9 cellular contexts compared by ENCODE assay signal in genomic region chr12:46209914-46210834, GRCh38. TPM values are rescaled to one million over a fixed set of nuclear protein-coding genes. Genes with fewer than 3 reads are reported as not detected.
DNase-seq lines count a peak whose midpoint lies in the region; ATAC-seq and TF ChIP-seq lines count a peak whose summit lies in the region.
"Had no signal": no experiment of that assay in that cellular context is flagged by ENCODE, and none has a peak within 500 bp of the region (broad histone marks: within the 10 kb centered on the region; RNA-seq: fewer than 3 reads in every experiment).

No MANE protein-coding gene starts in this region.

- H3K4me3 ChIP-seq in CD8-positive, alpha-beta T cell (ENCODE audit: low read depth, low read length) = no peak overlapping the region
- no peak overlapping the region for H3K4me3 ChIP-seq in epithelial cell of esophagus (ENCODE audit: low read length)

- H3K4me1 Mint-ChIP-seq in CD8-positive, alpha-beta T cell (ENCODE audit: low read depth) = peaks cover 95% of the 10 kb centered on the region
- H3K4me1 Mint-ChIP-seq in activated CD4-positive, alpha-beta T cell treated with anti-CD3 and anti-CD28 coated beads, Interleukin-2, amount 10 ng/mL, durations not matched to agents 24 days and 14 days = peaks cover 69% of the 10 kb centered on the region

- peaks cover 85% of the 10 kb centered on the region for H3K4me1 ChIP-seq in CD8-positive, alpha-beta T cell (ENCODE audit: insufficient read depth, low read length)

- peak in 6 of 7 experiments; percentile 39 to 80 (median 64) for DNase-seq in CD8-positive, alpha-beta T cell
- DNase-seq in NCI-H128 (lab: John Stamatoyannopoulos, UW; ENCODE audit: unreplicated experiment) (peak; percentile 89), epithelial cell of esophagus (ENCODE audit: low read depth) (peak; percentile 97), sciatic nerve (ENCODE audit: low spot score) (no peak), NCI-H1694 (lab: John Stamatoyannopoulos, UW) (no peak), GM10248 (ENCODE audit: extremely low spot score) (no peak)
- peak; percentile 79 for DNase-seq in activated CD4-positive, alpha-beta T cell treated with anti-CD3 and anti-CD28 coated beads, Interleukin-2, amount 10 ng/mL, durations not matched to agents 24 days and 14 days

- TF ChIP-seq CTCF in CD8-positive, alpha-beta T cell (IDR thresholded peaks at IDR 0.05) = no peak
- TF ChIP-seq CTCF in epithelial cell of esophagus (IDR thresholded peaks at IDR 0.05; ENCODE audit: insufficient read depth, low read depth, low read length, missing control alignments) (no peak), GM10248 (IDR thresholded peaks at IDR 0.05; ENCODE audit: control extremely low read depth, extremely low read depth, low read depth, missing control alignments) (no peak)

- H3K36me3 Mint-ChIP-seq in CD8-positive, alpha-beta T cell = peaks cover 79% of the 10 kb centered on the region
- peaks cover 67% of the 10 kb centered on the region for H3K36me3 Mint-ChIP-seq in activated CD4-positive, alpha-beta T cell treated with anti-CD3 and anti-CD28 coated beads, Interleukin-2, amount 10 ng/mL, durations not matched to agents 24 days and 14 days (ENCODE audit: low read depth)

- no peaks in the 10 kb centered on the region for H3K27me3 Mint-ChIP-seq in CD8-positive, alpha-beta T cell (ENCODE audit: low read depth)
- H3K27me3 Mint-ChIP-seq in activated CD4-positive, alpha-beta T cell treated with anti-CD3 and anti-CD28 coated beads, Interleukin-2, amount 10 ng/mL, durations not matched to agents 24 days and 14 days = no peaks in the 10 kb centered on the region
- H3K27me3 Mint-ChIP-seq: brain had no signal

- H3K27ac ChIP-seq in CD8-positive, alpha-beta T cell (ENCODE audit: low read depth, low read length) = peak overlapping the region; percentile 38

- CTCF ChIA-PET in CD8-positive, alpha-beta T cell (lab: Charles Lee) = interaction anchor here (0.8 to 2.3 kb wide), 4 partner anchors 56 to 90 kb away, joined by 3 to 6 read pairs (median 4); no protein-coding TSS in a partner anchor
- CTCF ChIA-PET in GM10248 (lab: Yijun Ruan, JAX) = interaction anchor here (0.7 kb wide), 1 partner anchor 11 kb away, joined by 3 read pairs; no protein-coding TSS in a partner anchor

- intact Hi-C loops in CD8-positive, alpha-beta T cell (cut with DNase I, micrococcal nuclease) = loop anchor here (1.0 to 10.0 kb wide), 9 partner anchors 11 to 1155 kb away; partner anchors contain the start of gene SCAF11 (in 1 of the 2)
- intact Hi-C loops in activated CD4-positive, alpha-beta T cell treated with anti-CD3 and anti-CD28 coated beads, Interleukin-2, amount 10 ng/mL, durations not matched to agents 24 days and 14 days (cut with micrococcal nuclease) = loop anchor here (1.0 to 10.0 kb wide), 7 partner anchors 8 to 1605 kb away; partner anchors contain the start of genes HDAC7 and SCAF11
- intact Hi-C loops in sciatic nerve (cut with DNase I) = no loop called here

- no peaks in the 10 kb centered on the region for H3K9me3 ChIP-seq in CD8-positive, alpha-beta T cell (ENCODE audit: low read length)

- peak; percentile 63 for ATAC-seq in CD8-positive, alpha-beta T cell
- ATAC-seq in GM21786 (IDR thresholded peaks at IDR 0.05; ENCODE audit: unreplicated experiment) (peak; percentile 61), sciatic nerve (peak; percentile 26)

- POLR2A ChIA-PET in CD8-positive, alpha-beta T cell (lab: Charles Lee) = interaction anchor here (0.5 to 4.0 kb wide), 8 partner anchors 11 to 403 kb away, joined by 3 to 34 read pairs (median 4); partner anchors contain the start of gene SLC38A1
- POLR2A ChIA-PET in GM10248 (lab: Yijun Ruan, JAX) = no interaction called here

- peaks cover 22% of the 10 kb centered on the region for H3K36me3 ChIP-seq in CD8-positive, alpha-beta T cell (ENCODE audit: insufficient read depth, low read length)

- peak overlapping the region; percentile 69 for H3K4me3 Mint-ChIP-seq in CD8-positive, alpha-beta T cell
- peak overlapping the region; percentile 65 for H3K4me3 Mint-ChIP-seq in activated CD4-positive, alpha-beta T cell treated with anti-CD3 and anti-CD28 coated beads, Interleukin-2, amount 10 ng/mL, durations not matched to agents 24 days and 14 days
- H3K4me3 Mint-ChIP-seq: brain had no signal

- peak overlapping the region; percentile 94 for H3K27ac Mint-ChIP-seq in CD8-positive, alpha-beta T cell
- H3K27ac Mint-ChIP-seq in activated CD4-positive, alpha-beta T cell treated with anti-CD3 and anti-CD28 coated beads, Interleukin-2, amount 10 ng/mL, durations not matched to agents 24 days and 14 days = peak overlapping the region; percentile 94

- no peaks in the 10 kb centered on the region for H3K27me3 ChIP-seq in CD8-positive, alpha-beta T cell (ENCODE audit: insufficient read depth, low read length)

- no peaks in the 10 kb centered on the region for H3K9me3 Mint-ChIP-seq in CD8-positive, alpha-beta T cell
- no peaks in the 10 kb centered on the region for H3K9me3 Mint-ChIP-seq in activated CD4-positive, alpha-beta T cell treated with anti-CD3 and anti-CD28 coated beads, Interleukin-2, amount 10 ng/mL, durations not matched to agents 24 days and 14 days
- H3K9me3 Mint-ChIP-seq: brain had no signal

RNA-seq across cellular contexts. Expression of gene SLC38A1, which starts 58.7 kb away (rescaled TPM):
- 100 to 1,000 TPM; 440 to 464 TPM for total RNA-seq in CD8-positive, alpha-beta T cell
- 180 and 181 TPM in 2 replicates for total RNA-seq in activated CD4-positive, alpha-beta T cell treated with anti-CD3 and anti-CD28 coated beads, Interleukin-2, amount 10 ng/mL, durations not matched to agents 24 days and 14 days
- total RNA-seq in sciatic nerve = 12.7 TPM

Comparison
In these comparisons a context has a peak if more than half of its experiments do, and no peak if none do; other contexts are left out.
1. DNase-seq: peak in CD8-positive, alpha-beta T cell (6 of 7), NCI-H128 (single experiment), activated CD4-positive, alpha-beta T cell treated with anti-CD3 and anti-CD28 coated beads, Interleukin-2, amount 10 ng/mL, durations not matched to agents 24 days and 14 days (single experiment) and epithelial cell of esophagus (single experiment); none in sciatic nerve (single experiment), NCI-H1694 (single experiment) and GM10248 (single experiment).
2. RNA of gene SLC38A1, which starts 58.7 kb away (total RNA-seq): 440 to 464 TPM in CD8-positive, alpha-beta T cell and 180 to 181 TPM in activated CD4-positive, alpha-beta T cell treated with anti-CD3 and anti-CD28 coated beads, Interleukin-2, amount 10 ng/mL, durations not matched to agents 24 days and 14 days; 12.7 TPM in sciatic nerve (single experiment); every median in the first group is over 10 times any median in the second.
3. Peak in every context shown above with its lines, with median percentiles within 50 percentile points of each other: ATAC-seq.